8 cellular contexts compared by ENCODE assay signal in the genomic region with DNA sequence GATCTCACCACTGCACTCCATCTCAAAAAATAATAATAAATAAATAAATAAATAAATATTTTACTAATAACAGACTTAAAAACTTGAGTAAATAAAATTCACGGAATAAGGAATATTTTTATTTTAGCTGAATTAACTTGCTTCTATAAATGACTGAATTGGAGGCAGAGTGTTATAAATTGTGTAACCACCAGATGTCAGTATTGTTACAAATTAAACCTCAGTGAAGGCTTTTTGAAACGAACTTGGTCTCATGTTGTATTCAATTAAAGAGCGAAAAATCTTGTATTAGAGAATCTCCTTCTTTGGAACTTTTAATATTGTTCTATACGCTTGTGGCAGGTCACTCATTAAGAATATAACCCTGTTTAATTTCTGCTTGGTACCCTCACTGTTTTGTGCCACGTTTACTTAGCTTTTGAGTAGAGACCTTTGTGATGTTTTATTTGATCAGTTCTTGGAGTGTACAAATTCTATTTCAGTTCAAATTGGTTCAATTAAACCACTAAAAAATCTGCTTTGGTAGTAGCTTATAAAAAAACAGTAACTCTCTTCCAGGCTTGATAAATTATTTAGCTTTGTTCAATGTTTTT. TPM values are rescaled to one million over a fixed set of nuclear protein-coding genes. Genes with fewer than 3 reads are reported as not detected.
A peak's percentile ranks its signal among the peaks of the same experiment; 100 is the strongest.
DNase-seq lines count a peak whose midpoint lies in the region; ATAC-seq, FAIRE-seq and TF ChIP-seq lines count a peak whose summit lies in the region.

No MANE protein-coding gene starts in this region.

- H3K27me3 ChIP-seq in left ventricle myocardium inferior (ENCODE audit: low read depth) (peaks cover 8% of the 10 kb centered on the region), bronchial epithelial cell (ENCODE audit: control insufficient read depth, insufficient read depth, low read length) (no peaks in the 10 kb centered on the region)

- no peaks in the 10 kb centered on the region for H3K36me3 Mint-ChIP-seq in activated T-cell treated with anti-CD3 and anti-CD28 coated beads, Interleukin-2, amount 50 U/mL, for 24 hours (ENCODE audit: low read depth)

- no peak for FAIRE-seq in bronchial epithelial cell (lab: Jason Lieb, UNC)

- H3K4me3 ChIP-seq in left ventricle myocardium inferior (no peak overlapping the region), bronchial epithelial cell (ENCODE audit: low read depth, low read length) (no peak overlapping the region)

- no peak overlapping the region for H3K4me3 Mint-ChIP-seq in activated T-cell treated with anti-CD3 and anti-CD28 coated beads, Interleukin-2, amount 50 U/mL, for 24 hours

- H3K36me3 ChIP-seq in left ventricle myocardium inferior: no peaks in the 10 kb centered on the region
- H3K36me3 ChIP-seq in bronchial epithelial cell (ENCODE audit: control insufficient read depth, insufficient read depth, low read length): no peaks in the 10 kb centered on the region

- intact Hi-C loops in left ventricle myocardium inferior (cut with micrococcal nuclease) (loop anchor here (2.0 to 10.0 kb wide), 2 partner anchors 100 to 738 kb away; no protein-coding TSS in a partner anchor), Right ventricle myocardium inferior (cut with DNase I) (loop anchor here (2.0 to 5.0 kb wide), 2 partner anchors 97 to 738 kb away; no protein-coding TSS in a partner anchor)

- no peaks in the 10 kb centered on the region for H3K4me1 Mint-ChIP-seq in activated T-cell treated with anti-CD3 and anti-CD28 coated beads, Interleukin-2, amount 50 U/mL, for 24 hours (ENCODE audit: low read depth)

- H3K9me3 ChIP-seq in left ventricle myocardium inferior (replicated peaks): no peaks in the 10 kb centered on the region

- DNase-seq in left ventricle myocardium inferior (no peak), Right ventricle myocardium inferior (ENCODE audit: missing footprints) (no peak), NCI-H748 treated with DMSO at 0.1 percent for 48 hours (lab: John Stamatoyannopoulos, UW) (peak; percentile 58), bronchial epithelial cell (ENCODE audit: low read depth) (peak; percentile 63), medulla oblongata (ENCODE audit: extremely low spot score) (peak; percentile 74), activated gamma-delta T cell (lab: John Stamatoyannopoulos, UW) (no peak)
- DNase-seq in activated T-cell treated with anti-CD3 and anti-CD28 coated beads, Interleukin-2, amount 50 U/mL, for 24 hours: no peak

- H3K27ac Mint-ChIP-seq in activated T-cell treated with anti-CD3 and anti-CD28 coated beads, Interleukin-2, amount 50 U/mL, for 24 hours: no peak overlapping the region

- ATAC-seq in Right ventricle myocardium inferior (no peak), HG03442 (IDR thresholded peaks at IDR 0.05; ENCODE audit: unreplicated experiment) (peak; percentile 59)

- no peaks in the 10 kb centered on the region for H3K9me3 Mint-ChIP-seq in activated T-cell treated with anti-CD3 and anti-CD28 coated beads, Interleukin-2, amount 50 U/mL, for 24 hours

- H3K4me1 ChIP-seq in left ventricle myocardium inferior: no peaks in the 10 kb centered on the region

- TF ChIP-seq CTCF in left ventricle myocardium inferior (IDR thresholded peaks at IDR 0.05; ENCODE audit: borderline replicate concordance) (peak; percentile 78), bronchial epithelial cell (IDR thresholded peaks at IDR 0.05; ENCODE audit: insufficient read depth, low read length, severe bottlenecking) (peak; percentile 30)

- no peak overlapping the region for H3K27ac ChIP-seq in left ventricle myocardium inferior (replicated peaks)

- peaks cover 30% of the 10 kb centered on the region for H3K27me3 Mint-ChIP-seq in activated T-cell treated with anti-CD3 and anti-CD28 coated beads, Interleukin-2, amount 50 U/mL, for 24 hours

RNA-seq across cellular contexts. Expression of a gene that starts 45.6 kb away (rescaled TPM):
- total RNA-seq in left ventricle myocardium inferior (not detected), Right ventricle myocardium inferior (0.08 TPM), bronchial epithelial cell (0.26 TPM in 2 replicates)

Comparison
In these comparisons a context has a peak if more than half of its experiments do, and no peak if none do; other contexts are left out.
1. DNase-seq: peak in NCI-H748 treated with DMSO at 0.1 percent for 48 hours (single experiment), bronchial epithelial cell (single experiment) and medulla oblongata (single experiment); none in left ventricle myocardium inferior (single experiment), Right ventricle myocardium inferior (single experiment), activated T-cell treated with anti-CD3 and anti-CD28 coated beads, Interleukin-2, amount 50 U/mL, for 24 hours (single experiment) and activated gamma-delta T cell (single experiment).